In genomic region chr22:49582671-49583070, GRCh38 we compare ENCODE assay signal across 26 cellular contexts.
DNase-seq lines count a peak whose midpoint lies in the region; ATAC-seq and TF ChIP-seq lines count a peak whose summit lies in the region.
"Had no signal": no experiment of that assay in that cellular context is flagged by ENCODE, and none has a peak within 500 bp of the region (broad histone marks: within the 10 kb centered on the region; RNA-seq: fewer than 3 reads in every experiment).

No MANE protein-coding gene starts in this region.

- H3K9me3 ChIP-seq in stomach, result peaks cover 6 to 19% (median 14%) of the 10 kb centered on the region in 4 donors
- H3K9me3 ChIP-seq: Peyer's patch had no signal

- H3K27ac ChIP-seq in stomach, result no peak overlapping the region
- H3K27ac ChIP-seq: Peyer's patch had no signal

- no peak for TF ChIP-seq EP300 in stomach (IDR thresholded peaks at IDR 0.05)

- peaks cover 2% of the 10 kb centered on the region for H3K4me1 Mint-ChIP-seq in activated T-cell treated with anti-CD3 and anti-CD28 coated beads, Interleukin-2, amount 50 U/mL, for 24 hours (ENCODE audit: low read depth)
- no peaks in the 10 kb centered on the region for H3K4me1 Mint-ChIP-seq in osteocyte (ENCODE audit: unreplicated experiment)
- H3K4me1 Mint-ChIP-seq in activated CD8-positive, alpha-beta T cell treated with anti-CD3 and anti-CD28 coated beads for 36 hours (ENCODE audit: low read depth), result no peaks in the 10 kb centered on the region
- H3K4me1 Mint-ChIP-seq: CD14-positive monocyte had no signal

- POLR2A ChIA-PET in activated CD8-positive, alpha-beta T cell treated with anti-CD3 and anti-CD28 coated beads for 36 hours (lab: Charles Lee), result no interaction called here

- 88 to 96% (median 92%) methylated on average over 12 of the region's 12 CpGs for WGBS in stomach, 5 donors

- CTCF ChIA-PET in activated CD8-positive, alpha-beta T cell treated with anti-CD3 and anti-CD28 coated beads for 36 hours (lab: Charles Lee), result no interaction called here

- ATAC-seq in activated CD8-positive, alpha-beta T cell treated with anti-CD3 and anti-CD28 coated beads for 36 hours, result no peak
- ATAC-seq: HCT116 had no signal

- peaks cover 48% of the 10 kb centered on the region for H3K36me3 Mint-ChIP-seq in activated T-cell treated with anti-CD3 and anti-CD28 coated beads, Interleukin-2, amount 50 U/mL, for 24 hours (ENCODE audit: low read depth)
- H3K36me3 Mint-ChIP-seq in osteocyte (ENCODE audit: unreplicated experiment), result no peaks in the 10 kb centered on the region
- peaks cover 2% of the 10 kb centered on the region for H3K36me3 Mint-ChIP-seq in activated CD8-positive, alpha-beta T cell treated with anti-CD3 and anti-CD28 coated beads for 36 hours (ENCODE audit: low read depth)

- DNase-seq in activated T-cell treated with anti-CD3 and anti-CD28 coated beads, Interleukin-2, amount 50 U/mL, for 24 hours, result peak; percentile 12
- DNase-seq in activated T-cell treated with anti-CD3 and anti-CD28 coated beads for 4 hours (no peak), mesenteric fat pad (ENCODE audit: low spot score) (peak; percentile 65), osteocyte (ENCODE audit: extremely low spot score, unreplicated experiment) (peak; percentile 78), middle frontal gyrus (ENCODE audit: extremely low spot score, low spot score) (no peak), stomach (no peak), midbrain (lab: John Stamatoyannopoulos, UW) (no peak)
- DNase-seq in activated CD8-positive, alpha-beta T cell treated with anti-CD3 and anti-CD28 coated beads for 36 hours, result no peak
- DNase-seq: 8988T, ACHN, BE2C, Calu3, DMS79 treated with DMSO at 0.1 percent for 48 hours, GF-D8, KBM-7, MV-4-11, NCI-H1105 treated with DMSO at 0.1 percent for 48 hours, NCI-H2081, NCI-H2227 treated with DMSO at 0.1 percent for 48 hours, NCI-H510A, NCI-H69, OCI-M1, Peyer's patch, SHP77 treated with DMSO at 0.1 percent for 48 hours had no signal

- no peaks in the 10 kb centered on the region for H3K27me3 Mint-ChIP-seq in activated T-cell treated with anti-CD3 and anti-CD28 coated beads, Interleukin-2, amount 50 U/mL, for 24 hours
- H3K27me3 Mint-ChIP-seq in osteocyte (ENCODE audit: unreplicated experiment), result peaks cover 7% of the 10 kb centered on the region
- H3K27me3 Mint-ChIP-seq in activated CD8-positive, alpha-beta T cell treated with anti-CD3 and anti-CD28 coated beads for 36 hours, result no peaks in the 10 kb centered on the region

- H3K36me3 ChIP-seq in stomach, result no peaks in the 10 kb centered on the region
- H3K36me3 ChIP-seq: BE2C, Peyer's patch had no signal

- no peak overlapping the region for H3K4me3 ChIP-seq in stomach
- H3K4me3 ChIP-seq: Peyer's patch had no signal

- no peak overlapping the region for H3K27ac Mint-ChIP-seq in activated T-cell treated with anti-CD3 and anti-CD28 coated beads, Interleukin-2, amount 50 U/mL, for 24 hours
- H3K27ac Mint-ChIP-seq in osteocyte (ENCODE audit: unreplicated experiment), result no peak overlapping the region
- no peak overlapping the region for H3K27ac Mint-ChIP-seq in activated CD8-positive, alpha-beta T cell treated with anti-CD3 and anti-CD28 coated beads for 36 hours

- no peaks in the 10 kb centered on the region for H3K9me3 Mint-ChIP-seq in activated T-cell treated with anti-CD3 and anti-CD28 coated beads, Interleukin-2, amount 50 U/mL, for 24 hours
- H3K9me3 Mint-ChIP-seq in osteocyte (ENCODE audit: unreplicated experiment), result peaks cover 14% of the 10 kb centered on the region
- H3K9me3 Mint-ChIP-seq in activated CD8-positive, alpha-beta T cell treated with anti-CD3 and anti-CD28 coated beads for 36 hours, result peaks cover 2% of the 10 kb centered on the region

- no peaks in the 10 kb centered on the region for H3K4me1 ChIP-seq in stomach
- H3K4me1 ChIP-seq: BE2C, Peyer's patch had no signal

- TF ChIP-seq CTCF in osteocyte (IDR thresholded peaks at IDR 0.05) (no peak), stomach (IDR thresholded peaks at IDR 0.05) (no peak)
- TF ChIP-seq CTCF in activated CD8-positive, alpha-beta T cell treated with anti-CD3 and anti-CD28 coated beads for 36 hours (IDR thresholded peaks at IDR 0.05), result no peak

- intact Hi-C loops in activated CD8-positive, alpha-beta T cell treated with anti-CD3 and anti-CD28 coated beads for 36 hours (cut with micrococcal nuclease), result no loop called here
- intact Hi-C loops in stomach (cut with DNase I; ENCODE audit: low total_unique reads), result no loop called here

- no peak for TF ChIP-seq POLR2A in stomach (IDR thresholded peaks at IDR 0.05)

- H3K27me3 ChIP-seq in stomach, result no peaks in the 10 kb centered on the region
- H3K27me3 ChIP-seq: BE2C, Peyer's patch had no signal

- H3K4me3 Mint-ChIP-seq in activated T-cell treated with anti-CD3 and anti-CD28 coated beads, Interleukin-2, amount 50 U/mL, for 24 hours, result no peak overlapping the region
- no peak overlapping the region for H3K4me3 Mint-ChIP-seq in osteocyte (ENCODE audit: unreplicated experiment)
- no peak overlapping the region for H3K4me3 Mint-ChIP-seq in activated CD8-positive, alpha-beta T cell treated with anti-CD3 and anti-CD28 coated beads for 36 hours
- H3K4me3 Mint-ChIP-seq: CD14-positive monocyte had no signal

Comparison
In these comparisons a context has a peak if more than half of its experiments do, and no peak if none do; other contexts are left out.
1. DNase-seq: peak in activated T-cell treated with anti-CD3 and anti-CD28 coated beads, Interleukin-2, amount 50 U/mL, for 24 hours (single experiment), mesenteric fat pad (single experiment) and osteocyte (single experiment); none in activated T-cell treated with anti-CD3 and anti-CD28 coated beads for 4 hours (single experiment), middle frontal gyrus (single experiment), activated CD8-positive, alpha-beta T cell treated with anti-CD3 and anti-CD28 coated beads for 36 hours (single experiment), stomach (single experiment) and midbrain (single experiment).